In the genomic region with DNA sequence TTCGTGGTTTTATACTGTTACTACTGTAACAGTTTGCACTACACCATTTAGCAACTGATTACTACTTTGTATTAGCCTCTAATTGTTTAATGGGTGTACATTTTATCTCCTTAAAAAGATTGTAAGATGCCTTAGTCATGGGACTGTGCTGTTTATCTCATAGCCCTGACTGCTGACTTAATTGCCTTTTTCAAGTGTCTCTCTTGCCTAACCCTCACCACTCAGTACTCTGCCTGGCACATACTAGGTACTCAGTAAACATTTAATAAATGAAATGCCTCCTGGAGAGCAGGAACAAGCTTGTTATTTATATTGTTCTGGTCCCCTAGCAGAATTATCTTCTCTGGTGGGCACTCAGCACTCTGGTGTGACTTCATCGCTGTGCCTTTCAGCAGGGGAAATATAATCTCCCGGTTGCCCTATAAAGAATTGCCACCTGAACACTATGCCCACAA, we compare ENCODE assay signal across 9 cellular contexts. TPM values are rescaled to one million over a fixed set of nuclear protein-coding genes. Genes with fewer than 3 reads are reported as not detected.
DNase-seq lines count a peak whose midpoint lies in the region; ATAC-seq and TF ChIP-seq lines count a peak whose summit lies in the region.
"Had no signal": no experiment of that assay in that cellular context is flagged by ENCODE, and none has a peak within 500 bp of the region (broad histone marks: within the 10 kb centered on the region; RNA-seq: fewer than 3 reads in every experiment).

No MANE protein-coding gene starts in this region.

- ATAC-seq in HG03280 (IDR thresholded peaks at IDR 0.05; ENCODE audit: unreplicated experiment) (no peak), GM21515 (IDR thresholded peaks at IDR 0.05; ENCODE audit: unreplicated experiment) (no peak), HG02870 (IDR thresholded peaks at IDR 0.05; ENCODE audit: unreplicated experiment) (no peak)

- DNase-seq in CD14-positive monocyte (ENCODE audit: low spot score) = no peak
- no peak for DNase-seq in Jurkat, Clone E6-1 (ENCODE audit: low read depth, low spot score)
- DNase-seq in cerebellar nuclear complex (lab: John Stamatoyannopoulos, UW) = no peak
- DNase-seq: NCI-H510A had no signal

- H3K27me3 Mint-ChIP-seq in CD14-positive monocyte (ENCODE audit: low read depth in 3 of 3) = peaks cover 2 to 3% (median 3%) of the 10 kb centered on the region in 3 donors
- no peaks in the 10 kb centered on the region for H3K27me3 Mint-ChIP-seq in activated naive CD8-positive, alpha-beta T cell

- no peaks in the 10 kb centered on the region for H3K36me3 ChIP-seq in mesodermal cell (ENCODE audit: control insufficient read depth, insufficient read depth, low read length)

- no peaks in the 10 kb centered on the region for H3K9me3 ChIP-seq in mesodermal cell (ENCODE audit: control insufficient read depth, low read length)

- H3K36me3 Mint-ChIP-seq in CD14-positive monocyte = no peaks in the 10 kb centered on the region
- no peaks in the 10 kb centered on the region for H3K36me3 Mint-ChIP-seq in activated naive CD8-positive, alpha-beta T cell

- H3K4me1 Mint-ChIP-seq in CD14-positive monocyte = peaks cover 44% of the 10 kb centered on the region
- peaks cover 47% of the 10 kb centered on the region for H3K4me1 Mint-ChIP-seq in activated naive CD8-positive, alpha-beta T cell (ENCODE audit: low read depth)

- no peak overlapping the region for H3K27ac Mint-ChIP-seq in CD14-positive monocyte
- H3K27ac Mint-ChIP-seq in activated naive CD8-positive, alpha-beta T cell = peak overlapping the region; percentile 96

- no peak overlapping the region for H3K27ac ChIP-seq in mesodermal cell (ENCODE audit: low read depth, low read length, severe bottlenecking)

- H3K4me1 ChIP-seq in mesodermal cell (ENCODE audit: control insufficient read depth, insufficient read depth, low read length, poor library complexity, severe bottlenecking) = peaks cover 19% of the 10 kb centered on the region

- peak overlapping the region; percentile 88 for H3K4me3 Mint-ChIP-seq in CD14-positive monocyte
- peak overlapping the region; percentile 96 for H3K4me3 Mint-ChIP-seq in activated naive CD8-positive, alpha-beta T cell

- peak overlapping the region; percentile 88 for H3K4me3 ChIP-seq in Jurkat, Clone E6-1 (ENCODE audit: low read length)
- H3K4me3 ChIP-seq in mesodermal cell (ENCODE audit: extremely low read depth, insufficient read depth, low read length, poor library complexity, severe bottlenecking) = peak overlapping the region; percentile 66

- no peak for TF ChIP-seq CTCF in CD14-positive monocyte (IDR thresholded peaks at IDR 0.05)

- intact Hi-C loops in CD14-positive monocyte (cut with micrococcal nuclease) = no loop called here

- 80 to 100% methylated on average over 1 to 2 of the region's 3 CpGs for WGBS in mesodermal cell (ENCODE audit: insufficient coverage in 2 of 2), 2 experiments

- H3K9me3 Mint-ChIP-seq in CD14-positive monocyte = no peaks in the 10 kb centered on the region
- no peaks in the 10 kb centered on the region for H3K9me3 Mint-ChIP-seq in activated naive CD8-positive, alpha-beta T cell (ENCODE audit: low read depth)

RNA-seq across cellular contexts. Expression of a gene that starts 1.7 kb away (rescaled TPM):
- polyA plus RNA-seq in CD14-positive monocyte = 1 to 10 TPM; 8.6 to 8.8 TPM
- 35.8 TPM for polyA plus RNA-seq in Jurkat, Clone E6-1 (2012; ENCODE audit: insufficient read depth, insufficient read length)
- 31.3 TPM for polyA plus RNA-seq in mesodermal cell (2013, experiment 1 of 2)
- 33.7 TPM for polyA plus RNA-seq in mesodermal cell (2013, experiment 2 of 2)
